20 cellular contexts compared by ENCODE assay signal in the genomic region with DNA sequence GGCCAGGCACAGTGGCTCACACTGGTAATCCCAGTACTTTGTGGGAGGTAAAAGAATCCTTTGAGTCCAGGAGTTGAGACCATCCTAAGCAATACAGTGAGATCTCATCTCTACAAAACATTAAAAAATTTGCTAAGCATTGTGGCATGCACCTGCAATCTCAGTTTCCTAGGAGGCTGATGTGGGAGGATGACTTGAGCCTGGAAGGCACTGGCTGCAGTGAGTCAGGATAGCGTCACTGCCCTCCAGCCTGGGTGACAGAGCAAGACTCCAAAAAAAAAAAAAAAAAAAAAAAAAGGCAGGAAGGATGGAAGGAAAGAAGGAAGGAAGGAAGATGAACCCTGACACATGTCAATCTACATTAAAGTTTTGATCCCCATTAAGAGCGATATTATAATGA.
DNase-seq lines count a peak whose midpoint lies in the region; ATAC-seq, FAIRE-seq and TF ChIP-seq lines count a peak whose summit lies in the region.
"Had no signal": no experiment of that assay in that cellular context is flagged by ENCODE, and none has a peak within 500 bp of the region (broad histone marks: within the 10 kb centered on the region; RNA-seq: fewer than 3 reads in every experiment).

No MANE protein-coding gene starts in this region.

- no peak overlapping the region for H3K4me2 ChIP-seq in HCT116 (ENCODE audit: low read length)

- WGBS in endodermal cell (ENCODE audit: insufficient coverage in 1 of 2, insufficient read length in 1 of 2), 2 experiments = 74 to 100% methylated on average over 1 to 2 of the region's 2 CpGs
- WGBS in heart right ventricle, 2 donors = 74 to 79% methylated on average over 2 of the region's 2 CpGs

- POLR2A ChIA-PET in HCT116 (lab: Charles Lee) = no interaction called here

- H3K4me3 ChIP-seq in HCT116 (replicated peaks in 1 of 2; ENCODE audit: low read depth in 1 of 2, low read length in 2 of 2) = no peak overlapping the region
- no peak overlapping the region for H3K4me3 ChIP-seq in bronchial epithelial cell (ENCODE audit: low read depth, low read length)
- H3K4me3 ChIP-seq in endodermal cell (ENCODE audit: low read length) = no peak overlapping the region
- no peak overlapping the region for H3K4me3 ChIP-seq in heart right ventricle
- H3K4me3 ChIP-seq: psoas muscle had no signal

- no peaks in the 10 kb centered on the region for H3K27me3 ChIP-seq in HCT116 (ENCODE audit: insufficient read depth, low read length)
- no peaks in the 10 kb centered on the region for H3K27me3 ChIP-seq in bronchial epithelial cell (ENCODE audit: control insufficient read depth, insufficient read depth, low read length)
- no peaks in the 10 kb centered on the region for H3K27me3 ChIP-seq in endodermal cell (ENCODE audit: control insufficient read depth, insufficient read depth, low read length, poor library complexity, severe bottlenecking)
- H3K27me3 ChIP-seq in heart right ventricle = no peaks in the 10 kb centered on the region
- H3K27me3 ChIP-seq: neutrophil had no signal

- H3K4me3 Mint-ChIP-seq in endodermal cell = no peak overlapping the region
- H3K4me3 Mint-ChIP-seq: activated naive CD4-positive, alpha-beta T cell treated with anti-CD3 and anti-CD28 coated beads for 36 hours; activated T-cell treated with anti-CD3 and anti-CD28 coated beads, Interleukin-2, amount 50 U/mL, for 4 hours; CD4-positive, alpha-beta memory T cell had no signal

- FAIRE-seq in RCC 7860 (lab: Jason Lieb, UNC) (peak; percentile 8), bronchial epithelial cell (lab: Jason Lieb, UNC) (no peak), urothelium cell line (lab: Jason Lieb, UNC) (no peak)

- ATAC-seq in HCT116 (no peak), heart right ventricle (no peak)
- ATAC-seq: activated T-cell treated with anti-CD3 and anti-CD28 coated beads, Interleukin-2, amount 50 U/mL, for 4 hours; psoas muscle; Right ventricle myocardium inferior had no signal

- no peaks in the 10 kb centered on the region for H3K4me1 ChIP-seq in HCT116 (ENCODE audit: control insufficient read depth in 1 of 2, insufficient read depth in 2 of 2, low read length in 2 of 2)
- H3K4me1 ChIP-seq in endodermal cell (ENCODE audit: control insufficient read depth, insufficient read depth, low read length) = no peaks in the 10 kb centered on the region
- no peaks in the 10 kb centered on the region for H3K4me1 ChIP-seq in heart right ventricle
- H3K4me1 ChIP-seq: psoas muscle had no signal

- H3K27ac Mint-ChIP-seq in endodermal cell = no peak overlapping the region
- H3K27ac Mint-ChIP-seq: activated naive CD4-positive, alpha-beta T cell treated with anti-CD3 and anti-CD28 coated beads for 36 hours; CD4-positive, alpha-beta memory T cell had no signal

- H3K9me3 ChIP-seq in HCT116 (ENCODE audit: control insufficient read depth in 1 of 2, insufficient read depth in 1 of 2, low read depth in 1 of 2, low read length in 2 of 2) (no peaks in the 10 kb centered on the region; a peak in 1 of 4 replicates), endodermal cell (ENCODE audit: control insufficient read depth, low read length) (no peaks in the 10 kb centered on the region), heart right ventricle (no peaks in the 10 kb centered on the region)
- H3K9me3 ChIP-seq: neutrophil, psoas muscle had no signal

- H3K4me1 Mint-ChIP-seq in endodermal cell = no peaks in the 10 kb centered on the region

- H3K9ac ChIP-seq in HCT116 (ENCODE audit: low read length) (no peak overlapping the region), endodermal cell (ENCODE audit: extremely low read depth, low read length, poor library complexity, severe bottlenecking) (no peak overlapping the region)

- H3K36me3 ChIP-seq in HCT116 (ENCODE audit: control insufficient read depth in 1 of 2, insufficient read depth in 2 of 2, low read length in 2 of 2) (no peaks in the 10 kb centered on the region), bronchial epithelial cell (ENCODE audit: control insufficient read depth, insufficient read depth, low read length) (no peaks in the 10 kb centered on the region), endodermal cell (ENCODE audit: control insufficient read depth, insufficient read depth, low read length) (no peaks in the 10 kb centered on the region), heart right ventricle (no peaks in the 10 kb centered on the region)
- H3K36me3 ChIP-seq: neutrophil had no signal

- H3K79me2 ChIP-seq in HCT116 (ENCODE audit: insufficient read depth, low read length) = no peaks in the 10 kb centered on the region

- CTCF ChIA-PET in HCT116 (lab: Charles Lee) = no interaction called here

- no peaks in the 10 kb centered on the region for H3K27me3 Mint-ChIP-seq in endodermal cell (ENCODE audit: insufficient read depth)
- H3K27me3 Mint-ChIP-seq: CD4-positive, alpha-beta memory T cell had no signal

- TF ChIP-seq POLR2A in HCT116 (IDR thresholded peaks at IDR 0.05; ENCODE audit: borderline replicate concordance, extremely low read depth, insufficient read depth, insufficient read length) = no peak

- RAD21 ChIA-PET in HCT116 (lab: Charles Lee; ENCODE audit: low non-redundant PET in 1 of 2, low total read pairs in 2 of 2, uncharacterized antibody in 2 of 2, unreplicated experiment in 2 of 2) = no interaction called here

- TF ChIP-seq RAD21 in HCT116 (IDR thresholded peaks at IDR 0.05; ENCODE audit: low read depth) = no peak

- H3K9me3 Mint-ChIP-seq in endodermal cell = no peaks in the 10 kb centered on the region
- H3K9me3 Mint-ChIP-seq: activated naive CD4-positive, alpha-beta T cell treated with anti-CD3 and anti-CD28 coated beads for 36 hours; activated T-cell treated with anti-CD3 and anti-CD28 coated beads, Interleukin-2, amount 50 U/mL, for 4 hours; CD4-positive, alpha-beta memory T cell had no signal

- no TSS peak for BruUV-seq in HCT116 (replicated peaks; lab: Mats Ljungman, UMichigan)

- H3K27ac ChIP-seq in HCT116 (ENCODE audit: low read depth, low read length) (no peak overlapping the region), endodermal cell (ENCODE audit: low read depth, low read length) (no peak overlapping the region), heart right ventricle (no peak overlapping the region)
- H3K27ac ChIP-seq: neutrophil, psoas muscle had no signal

- TF ChIP-seq CTCF in HCT116 (IDR thresholded peaks at IDR 0.05 in 2 of 3, conservative IDR thresholded peaks at IDR 0.05 in 1 of 3; ENCODE audit: borderline replicate concordance in 1 of 3, insufficient read depth in 1 of 3, low read depth in 2 of 3, low read length in 2 of 3) (no peak), bronchial epithelial cell (IDR thresholded peaks at IDR 0.05; ENCODE audit: insufficient read depth, low read length, severe bottlenecking) (no peak), endodermal cell (conservative IDR thresholded peaks at IDR 0.05) (no peak), heart right ventricle (IDR thresholded peaks at IDR 0.05) (no peak)

- H4K20me1 ChIP-seq in HCT116 (ENCODE audit: insufficient read depth) = no peaks in the 10 kb centered on the region

- intact Hi-C loops in HCT116 (cut with micrococcal nuclease) = no loop called here
- intact Hi-C loops in heart right ventricle (cut with DNase I) = no loop called here

- no peaks in the 10 kb centered on the region for H3K36me3 Mint-ChIP-seq in endodermal cell (ENCODE audit: low read depth)
- H3K36me3 Mint-ChIP-seq: CD4-positive, alpha-beta memory T cell had no signal

- no peaks in the 10 kb centered on the region for H3K9me2 ChIP-seq in HCT116 (ENCODE audit: insufficient read depth)

- DNase-seq in HCT116 (ENCODE audit: low read depth, low spot score) = peak; percentile 0
- DNase-seq in RCC 7860 (ENCODE audit: low spot score) = peak; percentile 59
- peak; percentile 62 for DNase-seq in bronchial epithelial cell (ENCODE audit: low read depth)
- DNase-seq in urothelium cell line (ENCODE audit: low spot score) = peak; percentile 18
- DNase-seq in stimulated activated CD4-positive, alpha-beta T cell treated with anti-CD3 and anti-CD28 coated beads, Interleukin-4, amount 100 ng/mL, for 1 hour = no peak
- DNase-seq in endodermal cell = no peak
- DNase-seq in heart right ventricle = no peak
- DNase-seq: activated naive CD4-positive, alpha-beta T cell treated with anti-CD3 and anti-CD28 coated beads for 36 hours; activated T-cell treated with anti-CD3 and anti-CD28 coated beads, Interleukin-2, amount 50 U/mL, for 4 hours; amygdala; CD4-positive, alpha-beta memory T cell; central memory CD4-positive, alpha-beta T cell; foreskin melanocyte; GDM1; kidney; NCI-H1417 treated with DMSO at 0.1 percent for 48 hours; NCI-H524; psoas muscle had no signal

- H2AFZ ChIP-seq in HCT116 (ENCODE audit: low read depth, low read length, poor library complexity, severe bottlenecking) = no peak overlapping the region

TF ChIP-seq in HCT116, 20 proteins besides CTCF, POLR2A, EP300 and RAD21:
- TF ChIP-seq TCF7L2 (IDR thresholded peaks at IDR 0.05; ENCODE audit: borderline replicate concordance, extremely low read depth, insufficient read depth, insufficient read length) (no peak), MAX (IDR thresholded peaks at IDR 0.05) (no peak), SRF (IDR thresholded peaks at IDR 0.05; ENCODE audit: low read depth) (no peak)

Comparison
In these comparisons a context has a peak if more than half of its experiments do, and no peak if none do; other contexts are left out.
1. DNase-seq: peak in HCT116 (single experiment), RCC 7860 (single experiment), bronchial epithelial cell (single experiment) and urothelium cell line (single experiment); none in stimulated activated CD4-positive, alpha-beta T cell treated with anti-CD3 and anti-CD28 coated beads, Interleukin-4, amount 100 ng/mL, for 1 hour (single experiment), endodermal cell (single experiment) and heart right ventricle (0 of 2).